Comparison of ENCODE assay signal across 13 cellular contexts in genomic region chr6:11210386-11211138, GRCh38. TPM values are rescaled to one million over a fixed set of nuclear protein-coding genes. Genes with fewer than 3 reads are reported as not detected.
DNase-seq lines count a peak whose midpoint lies in the region; ATAC-seq and TF ChIP-seq lines count a peak whose summit lies in the region.
"Had no signal": no experiment of that assay in that cellular context is flagged by ENCODE, and none has a peak within 500 bp of the region (broad histone marks: within the 10 kb centered on the region; RNA-seq: fewer than 3 reads in every experiment).

No MANE protein-coding gene starts in this region.

- H3K4me3 ChIP-seq in BLaER1 treated with 17β-estradiol and CSF1 and Interleukin-3, amounts not matched to agents 10 nM and 100 nM, result no peak overlapping the region
- H3K4me3 ChIP-seq in heart right ventricle (no peak overlapping the region), sigmoid colon (no peak overlapping the region)
- H3K4me3 ChIP-seq: GM23248 had no signal

- TF ChIP-seq EP300 in sigmoid colon (IDR thresholded peaks at IDR 0.05), result no peak

- peaks cover 0 to 75% (median 0%) of the 10 kb centered on the region in 11 experiments; a peak in 7 of 22 replicates for H3K36me3 ChIP-seq in BLaER1 treated with 17β-estradiol and CSF1 and Interleukin-3, amounts not matched to agents 10 nM and 100 nM
- H3K36me3 ChIP-seq in heart right ventricle (peaks cover 0 to 60% (median 0%) of the 10 kb centered on the region in 9 donors), sigmoid colon (no peaks in the 10 kb centered on the region)

- no peaks in the 10 kb centered on the region for H3K9me3 ChIP-seq in BLaER1 treated with 17β-estradiol and CSF1 and Interleukin-3, amounts not matched to agents 10 nM and 100 nM (replicated peaks in 1 of 11)
- H3K9me3 ChIP-seq in heart right ventricle (no peaks in the 10 kb centered on the region), sigmoid colon (no peaks in the 10 kb centered on the region)

- peak; percentile 80 for DNase-seq in NCI-H82 (lab: John Stamatoyannopoulos, UW)
- no peak for DNase-seq in heart right ventricle
- DNase-seq in sigmoid colon, result no peak
- DNase-seq in germinal center (ENCODE audit: low spot score), result no peak
- DNase-seq in activated gamma-delta T cell treated with Interleukin-2 at 50 U/mL for 16 hours, result no peak
- DNase-seq: activated CD8-positive, alpha-beta memory T cell treated with anti-CD3 and anti-CD28 coated beads, Interleukin-2, amount 50 U/mL, for 4 hours; caudate nucleus; NCI-H2081; posterior cingulate gyrus had no signal

- H4K20me1 ChIP-seq in BLaER1 treated with 17β-estradiol and CSF1 and Interleukin-3, amounts not matched to agents 10 nM and 100 nM, result peaks cover 0 to 52% (median 0%) of the 10 kb centered on the region in 11 experiments; a peak in 2 of 22 replicates

- peak overlapping the region; percentile 1 to 55 (median 49); a peak in 20 of 22 replicates for H3K4me2 ChIP-seq in BLaER1 treated with 17β-estradiol and CSF1 and Interleukin-3, amounts not matched to agents 10 nM and 100 nM

- peaks cover 9 to 87% (median 31%) of the 10 kb centered on the region in 10 experiments for H3K4me1 ChIP-seq in BLaER1 treated with 17β-estradiol and CSF1 and Interleukin-3, amounts not matched to agents 10 nM and 100 nM
- peaks cover 40 to 100% (median 97%) of the 10 kb centered on the region in 9 donors for H3K4me1 ChIP-seq in heart right ventricle
- peaks cover 0 to 84% (median 67%) of the 10 kb centered on the region in 4 donors for H3K4me1 ChIP-seq in sigmoid colon

- WGBS in heart right ventricle, 2 donors, result 44 to 51% methylated on average over 2 of the region's 2 CpGs
- 80 to 84% methylated on average over 2 of the region's 2 CpGs for WGBS in sigmoid colon, 2 donors

- TF ChIP-seq POLR2A in sigmoid colon (IDR thresholded peaks at IDR 0.05), result no peak

- TF ChIP-seq CTCF in heart right ventricle (IDR thresholded peaks at IDR 0.05) (no peak), sigmoid colon (IDR thresholded peaks at IDR 0.05) (no peak)

- H3K27me3 ChIP-seq in BLaER1 treated with 17β-estradiol and CSF1 and Interleukin-3, amounts not matched to agents 10 nM and 100 nM, result no peaks in the 10 kb centered on the region
- H3K27me3 ChIP-seq in heart right ventricle (no peaks in the 10 kb centered on the region), sigmoid colon (no peaks in the 10 kb centered on the region)

- intact Hi-C loops in heart right ventricle (cut with DNase I), result loop anchor here in 1 of 10 donors (10.0 kb wide), 1 partner anchor 154 kb away; no protein-coding TSS in a partner anchor
- intact Hi-C loops in sigmoid colon (cut with DNase I), result loop anchor here (5.0 kb wide), 1 partner anchor 82 kb away; no protein-coding TSS in a partner anchor

- H3K27ac ChIP-seq in BLaER1 treated with 17β-estradiol and CSF1 and Interleukin-3, amounts not matched to agents 10 nM and 100 nM, result peak overlapping the region in 1 of 11 experiments; percentile 16; a peak in 1 of 22 replicates
- H3K27ac ChIP-seq in heart right ventricle (peak overlapping the region in 9 of 10 donors; percentile 48 to 90 (median 84)), sigmoid colon (peak overlapping the region; percentile 5 to 86 (median 57))

- H3K9ac ChIP-seq in BLaER1 treated with 17β-estradiol and CSF1 and Interleukin-3, amounts not matched to agents 10 nM and 100 nM, result no peak overlapping the region
- H3K9ac ChIP-seq: GM23248 had no signal

- ATAC-seq in heart right ventricle (peak in 1 of 8 donors; percentile 3), GM21526 (IDR thresholded peaks at IDR 0.05; ENCODE audit: low FRiP score, unreplicated experiment) (no peak), HG02973 (IDR thresholded peaks at IDR 0.05; ENCODE audit: unreplicated experiment) (no peak)

RNA-seq across cellular contexts. Expression of gene NEDD9, which starts 21.9 kb away (rescaled TPM):
- total RNA-seq in heart right ventricle (10 to 100 TPM; 10.8 to 34.2 (median 24.6) TPM), sigmoid colon (10 to 100 TPM; 13.8 to 21.4 (median 20.0) TPM)
- polyA plus RNA-seq in heart right ventricle (10 to 100 TPM; 18.7 to 19.3 TPM), sigmoid colon (10 to 100 TPM; 20.5 to 42.5 (median 23.4) TPM)
